In the genomic region with DNA sequence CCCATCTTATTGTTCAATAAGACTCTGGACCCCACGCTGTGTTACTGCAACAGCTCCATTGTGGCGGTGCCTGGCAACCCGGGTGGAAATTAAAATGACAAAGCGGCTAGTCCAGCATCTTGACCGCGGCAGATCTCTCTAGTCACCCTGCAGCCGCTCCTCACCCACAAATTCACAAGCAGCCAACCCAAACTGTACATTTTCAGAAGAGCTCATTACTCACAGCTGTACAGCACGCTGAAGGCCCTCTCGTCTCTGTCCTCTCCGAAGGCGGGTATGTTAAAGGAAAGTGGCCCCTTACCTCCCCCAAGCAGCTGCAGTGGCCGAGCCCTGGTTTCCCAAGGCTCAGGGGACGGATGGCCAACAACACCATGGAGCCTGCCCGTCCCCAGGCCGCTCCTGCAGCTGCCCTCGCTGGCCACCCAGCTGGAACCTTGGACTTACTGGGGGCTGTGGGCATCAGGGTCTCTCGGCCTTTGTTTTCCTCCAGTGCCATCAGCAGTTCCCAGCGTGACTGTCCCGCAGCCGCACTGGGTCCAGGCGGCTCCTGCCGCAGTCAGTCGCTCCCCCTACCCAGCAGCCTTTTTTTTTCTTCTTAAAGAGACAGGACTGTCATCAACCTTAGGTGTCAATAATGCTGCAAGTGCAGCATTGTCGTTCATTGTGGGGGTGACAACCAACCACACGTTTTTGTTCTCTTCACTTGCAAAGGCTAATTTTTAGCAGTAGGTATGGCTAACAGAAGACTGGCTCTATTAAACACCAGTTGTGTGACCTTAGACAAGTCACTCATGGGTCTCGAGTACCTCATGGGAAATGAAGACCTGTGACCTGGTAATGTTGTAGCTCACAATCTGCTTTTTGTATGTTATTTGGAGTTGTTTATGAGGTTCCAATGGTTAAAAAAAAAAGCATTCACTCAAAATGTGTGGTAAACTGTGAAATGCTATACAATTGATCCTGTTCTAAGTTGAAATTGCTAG, we compare ENCODE assay signal across 8 cellular contexts. TPM values are rescaled to one million over a fixed set of nuclear protein-coding genes. Genes with fewer than 3 reads are reported as not detected.
DNase-seq lines count a peak whose midpoint lies in the region; ATAC-seq and TF ChIP-seq lines count a peak whose summit lies in the region.

A gene with protein sequence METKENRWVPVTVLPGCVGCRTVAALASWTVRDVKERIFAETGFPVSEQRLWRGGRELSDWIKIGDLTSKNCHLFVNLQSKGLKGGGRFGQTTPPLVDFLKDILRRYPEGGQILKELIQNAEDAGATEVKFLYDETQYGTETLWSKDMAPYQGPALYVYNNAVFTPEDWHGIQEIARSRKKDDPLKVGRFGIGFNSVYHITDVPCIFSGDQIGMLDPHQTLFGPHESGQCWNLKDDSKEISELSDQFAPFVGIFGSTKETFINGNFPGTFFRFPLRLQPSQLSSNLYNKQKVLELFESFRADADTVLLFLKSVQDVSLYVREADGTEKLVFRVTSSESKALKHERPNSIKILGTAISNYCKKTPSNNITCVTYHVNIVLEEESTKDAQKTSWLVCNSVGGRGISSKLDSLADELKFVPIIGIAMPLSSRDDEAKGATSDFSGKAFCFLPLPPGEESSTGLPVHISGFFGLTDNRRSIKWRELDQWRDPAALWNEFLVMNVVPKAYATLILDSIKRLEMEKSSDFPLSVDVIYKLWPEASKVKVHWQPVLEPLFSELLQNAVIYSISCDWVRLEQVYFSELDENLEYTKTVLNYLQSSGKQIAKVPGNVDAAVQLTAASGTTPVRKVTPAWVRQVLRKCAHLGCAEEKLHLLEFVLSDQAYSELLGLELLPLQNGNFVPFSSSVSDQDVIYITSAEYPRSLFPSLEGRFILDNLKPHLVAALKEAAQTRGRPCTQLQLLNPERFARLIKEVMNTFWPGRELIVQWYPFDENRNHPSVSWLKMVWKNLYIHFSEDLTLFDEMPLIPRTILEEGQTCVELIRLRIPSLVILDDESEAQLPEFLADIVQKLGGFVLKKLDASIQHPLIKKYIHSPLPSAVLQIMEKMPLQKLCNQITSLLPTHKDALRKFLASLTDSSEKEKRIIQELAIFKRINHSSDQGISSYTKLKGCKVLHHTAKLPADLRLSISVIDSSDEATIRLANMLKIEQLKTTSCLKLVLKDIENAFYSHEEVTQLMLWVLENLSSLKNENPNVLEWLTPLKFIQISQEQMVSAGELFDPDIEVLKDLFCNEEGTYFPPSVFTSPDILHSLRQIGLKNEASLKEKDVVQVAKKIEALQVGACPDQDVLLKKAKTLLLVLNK (N-terminal part only) (minus strand): TSS at position 532 of the 983 bp plus-strand sequence. CDS start 22,463 bp downstream, outside the sequence.

- H3K9me3 Mint-ChIP-seq in activated B cell treated with CpG ODN at 0.5 μM for 24 hours (no peaks in the 10 kb centered on the region), neural crest cell (no peaks in the 10 kb centered on the region)

- intact Hi-C loops in activated B cell treated with CpG ODN at 0.5 μM for 24 hours (cut with micrococcal nuclease): no loop called here

- no peak within 1 kb of the TSS for H3K4me3 Mint-ChIP-seq in activated B cell treated with CpG ODN at 0.5 μM for 24 hours
- peak within 1 kb of the TSS; percentile 96 for H3K4me3 Mint-ChIP-seq in neural crest cell

- no peak within 1 kb of the TSS for H3K27ac Mint-ChIP-seq in activated B cell treated with CpG ODN at 0.5 μM for 24 hours
- H3K27ac Mint-ChIP-seq in neural crest cell (ENCODE audit: unreplicated experiment): peak within 1 kb of the TSS; percentile 95

- H3K4me1 Mint-ChIP-seq in activated B cell treated with CpG ODN at 0.5 μM for 24 hours: peaks cover 8% of the 10 kb centered on the region
- peaks cover 45% of the 10 kb centered on the region for H3K4me1 Mint-ChIP-seq in neural crest cell

- POLR2A ChIA-PET in activated B cell treated with CpG ODN at 0.5 μM for 24 hours (lab: Charles Lee): no interaction called here

- ATAC-seq in activated B cell treated with CpG ODN at 0.5 μM for 24 hours (ENCODE audit: low read depth): no peak
- ATAC-seq in HG03159 (IDR thresholded peaks at IDR 0.05; ENCODE audit: unreplicated experiment): no peak

- CTCF ChIA-PET in activated B cell treated with CpG ODN at 0.5 μM for 24 hours (lab: Charles Lee): no interaction called here

- no peak for TF ChIP-seq CTCF in activated B cell treated with CpG ODN at 0.5 μM for 24 hours (IDR thresholded peaks at IDR 0.05)
- TF ChIP-seq CTCF in neural crest cell (conservative IDR thresholded peaks at IDR 0.05): no peak

- no peaks in the 10 kb centered on the region for H3K36me3 Mint-ChIP-seq in activated B cell treated with CpG ODN at 0.5 μM for 24 hours (ENCODE audit: low read depth)
- H3K36me3 Mint-ChIP-seq in neural crest cell (ENCODE audit: low read depth): peaks cover 3% of the 10 kb centered on the region

- peaks cover 33% of the 10 kb centered on the region for H3K27me3 Mint-ChIP-seq in activated B cell treated with CpG ODN at 0.5 μM for 24 hours
- no peaks in the 10 kb centered on the region for H3K27me3 Mint-ChIP-seq in neural crest cell (ENCODE audit: low read depth)

- DNase-seq in AG20443 (ENCODE audit: low spot score) (peak; percentile 73), HT1080 (ENCODE audit: low read depth) (peak; percentile 52), activated B cell treated with CpG ODN at 0.5 μM for 24 hours (no peak), glomerular endothelial cell (ENCODE audit: extremely low read depth, low read depth, low spot score) (no peak), neural crest cell (ENCODE audit: low read depth, low spot score) (peak; percentile 68), NCI-H774 (lab: John Stamatoyannopoulos, UW) (no peak), T1000 (lab: John Stamatoyannopoulos, UW) (no peak)

RNA-seq across cellular contexts. Expression of the gene that starts here (rescaled TPM):
- total RNA-seq in HT1080 (2014; rRNA removed; shearing (Covaris generic)): 56.0 and 73.0 TPM in 2 replicates
- 17.8 and 27.7 TPM in 2 replicates for polyA plus RNA-seq in HT1080 (2015; cell fraction: cytosol; rRNA removed)
- 74.5 and 83.0 TPM in 2 replicates for polyA plus RNA-seq in HT1080 (2015; cell fraction: nucleus; rRNA removed)
- 27.2 and 29.3 TPM in 2 replicates for total RNA-seq in activated B cell treated with CpG ODN at 0.5 μM for 24 hours
- total RNA-seq in glomerular endothelial cell: 42.6 and 99.6 TPM in 2 replicates
- total RNA-seq in neural crest cell: 75.4 and 80.5 TPM in 2 replicates

Comparison
In these comparisons a context has a peak if more than half of its experiments do, and no peak if none do; other contexts are left out.
1. DNase-seq: peak in AG20443 (single experiment), HT1080 (single experiment) and neural crest cell (single experiment); none in activated B cell treated with CpG ODN at 0.5 μM for 24 hours (single experiment), glomerular endothelial cell (single experiment), NCI-H774 (single experiment) and T1000 (single experiment).